Comparison of ENCODE assay signal across 34 cellular contexts in genomic region chr6:63249875-63250482, GRCh38. TPM values are rescaled to one million over a fixed set of nuclear protein-coding genes. Genes with fewer than 3 reads are reported as not detected.
"Had no signal": no experiment of that assay in that cellular context is flagged by ENCODE, and none has a peak within 500 bp of the region (broad histone marks: within the 10 kb centered on the region; RNA-seq: fewer than 3 reads in every experiment).

No MANE protein-coding gene starts in this region.

- H3K4me1 ChIP-seq: adrenal gland, ascending aorta, body of pancreas, breast epithelium had no signal

- H3K36me3 ChIP-seq: adrenal gland, ascending aorta, brain microvascular endothelial cell, breast epithelium, cardiac muscle cell had no signal

- H3K27ac ChIP-seq: adrenal gland, ascending aorta, body of pancreas, brain microvascular endothelial cell, breast epithelium, cardiac muscle cell had no signal

- ATAC-seq: activated naive CD4-positive, alpha-beta T cell treated with anti-CD3 and anti-CD28 coated beads, Interleukin-2, amount 50 U/mL, for 72 hours; activated naive CD8-positive, alpha-beta T cell treated with anti-CD3 and anti-CD28 coated beads, Interleukin-2, amount 50 U/mL, for 24 hours; activated T-cell treated with anti-CD3 and anti-CD28 coated beads, Interleukin-2, amount 50 U/mL, for 4 hours; activated T-cell treated with anti-CD3 and anti-CD28 coated beads, Interleukin-2, amount 50 U/mL, for 72 hours; activated T-helper 17 cell treated with anti-CD3 and anti-CD28 coated beads, Interleukin-2, amount 50 U/mL, for 72 hours; body of pancreas had no signal

- H3K27me3 ChIP-seq: adrenal gland, ascending aorta, body of pancreas, brain microvascular endothelial cell, breast epithelium, cardiac muscle cell had no signal

- DNase-seq: activated effector memory CD4-positive, alpha-beta T cell treated with anti-CD3 and anti-CD28 coated beads, Interleukin-2, amount 50 U/mL, for 16 hours; activated effector memory CD4-positive, alpha-beta T cell treated with Interleukin-2 at 50 U/mL for 16 hours; activated gamma-delta T cell; activated gamma-delta T cell treated with Interleukin-2 at 50 U/mL for 16 hours; activated naive CD4-positive, alpha-beta T cell; activated naive CD4-positive, alpha-beta T cell treated with anti-CD3 and anti-CD28 coated beads for 36 hours; activated naive CD4-positive, alpha-beta T cell treated with anti-CD3 and anti-CD28 coated beads, Interleukin-2, amount 10 ng/mL, durations not matched to agents 7 days and 5 days; activated naive CD4-positive, alpha-beta T cell treated with anti-CD3 and anti-CD28 coated beads, Interleukin-2, amount 50 U/mL, for 16 hours; activated naive CD4-positive, alpha-beta T cell treated with Interleukin-2 at 50 U/mL for 16 hours; activated naive CD8-positive, alpha-beta T cell treated with anti-CD3 and anti-CD28 coated beads for 36 hours; activated naive CD8-positive, alpha-beta T cell treated with anti-CD3 and anti-CD28 coated beads, Interleukin-2, amount 10 ng/mL, durations not matched to agents 7 days and 5 days; activated naive CD8-positive, alpha-beta T cell treated with anti-CD3 and anti-CD28 coated beads, Interleukin-2, amount 50 U/mL, for 24 hours; activated T-cell treated with anti-CD3 and anti-CD28 coated beads, Interleukin-2, amount 50 U/mL, for 1 hour; activated T-cell treated with anti-CD3 and anti-CD28 coated beads, Interleukin-2, amount 50 U/mL, for 24 hours; activated T-cell treated with anti-CD3 and anti-CD28 coated beads, Interleukin-2, amount 50 U/mL, for 4 hours; activated T-cell treated with anti-CD3 and anti-CD28 coated beads, Interleukin-2, amount 50 U/mL, for 48 hours; activated T-cell treated with anti-CD3 and anti-CD28 coated beads, Interleukin-2, amount 50 U/mL, for 72 hours; adrenal gland; amniotic stem cell; amygdala; anterior cingulate cortex; aorta; body of pancreas; brain microvascular endothelial cell; caudate nucleus; central memory CD4-positive, alpha-beta T cell; cerebellar nuclear complex had no signal

- H3K4me3 ChIP-seq: adrenal gland, ascending aorta, body of pancreas, breast epithelium, cardiac muscle cell had no signal

- FAIRE-seq: astrocyte, bronchial epithelial cell had no signal

- H3K9me3 ChIP-seq: adrenal gland, ascending aorta, body of pancreas had no signal

RNA-seq across cellular contexts. Expression of gene FKBP1C, which starts 38.7 kb away (rescaled TPM):
- total RNA-seq: activated naive CD4-positive, alpha-beta T cell treated with anti-CD3 and anti-CD28 coated beads, Interleukin-2, amount 50 U/mL, for 72 hours; ascending aorta; body of pancreas; bronchial epithelial cell had no signal
